15 cellular contexts compared by ENCODE assay signal in the genomic region with DNA sequence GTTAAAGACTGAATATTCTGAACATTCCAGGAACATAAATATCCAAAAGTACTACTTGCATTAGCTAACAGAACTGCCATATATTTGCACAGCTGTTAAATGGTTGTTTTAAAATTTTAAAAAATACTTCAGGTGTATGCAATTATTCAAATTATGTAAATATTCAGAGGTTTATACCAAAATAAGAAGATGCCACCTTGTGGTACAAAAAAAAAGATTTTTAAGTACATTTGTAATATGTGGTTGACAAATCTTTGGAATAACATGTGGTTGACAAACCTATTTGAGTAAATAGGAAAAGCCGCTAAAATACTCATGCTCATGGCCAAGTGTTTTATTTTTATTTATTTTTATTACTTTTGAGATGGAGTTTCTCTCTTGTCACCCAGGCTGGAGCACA.
DNase-seq lines count a peak whose midpoint lies in the region; ATAC-seq and TF ChIP-seq lines count a peak whose summit lies in the region.
"Had no signal": no experiment of that assay in that cellular context is flagged by ENCODE, and none has a peak within 500 bp of the region (broad histone marks: within the 10 kb centered on the region; RNA-seq: fewer than 3 reads in every experiment).

No MANE protein-coding gene starts in this region.

- DNase-seq in GM23248, result peak; percentile 44
- peak; percentile 20 to 37 for DNase-seq in NCI-H2081 (lab: John Stamatoyannopoulos, UW)
- DNase-seq in adipocyte (ENCODE audit: low read depth), result peak; percentile 29
- no peak for DNase-seq in glutamatergic neuron
- no peak for DNase-seq in Right ventricle myocardium superior
- DNase-seq in ascending aorta (ENCODE audit: low spot score in 2 of 2), result no peak
- no peak for DNase-seq in omental fat pad (ENCODE audit: low spot score)
- DNase-seq in NCI-H226, result no peak
- DNase-seq: activated CD4-positive, alpha-beta T cell treated with anti-CD3 and anti-CD28 coated beads for 48 hours; activated naive CD8-positive, alpha-beta T cell treated with anti-CD3 and anti-CD28 coated beads, Interleukin-2, amount 10 ng/mL, durations not matched to agents 7 days and 5 days; activated T-cell treated with anti-CD3 and anti-CD28 coated beads, Interleukin-2, amount 50 U/mL, for 1 hour; GDM1; naive thymus-derived CD8-positive, alpha-beta T cell; T-helper 17 cell had no signal

- no peak overlapping the region for H3K4me3 Mint-ChIP-seq in glutamatergic neuron (ENCODE audit: unreplicated experiment)
- H3K4me3 Mint-ChIP-seq: activated naive CD8-positive, alpha-beta T cell treated with anti-CD3 and anti-CD28 coated beads, Interleukin-2, amount 10 ng/mL, durations not matched to agents 7 days and 5 days; naive thymus-derived CD8-positive, alpha-beta T cell; T-helper 17 cell had no signal

- no peak overlapping the region for H3K27ac Mint-ChIP-seq in glutamatergic neuron (ENCODE audit: unreplicated experiment)
- H3K27ac Mint-ChIP-seq: activated naive CD8-positive, alpha-beta T cell treated with anti-CD3 and anti-CD28 coated beads, Interleukin-2, amount 10 ng/mL, durations not matched to agents 7 days and 5 days; naive thymus-derived CD8-positive, alpha-beta T cell; T-helper 17 cell had no signal

- WGBS in GM23248 (ENCODE audit: low coverage in 1 of 2, low lambda C conversion rate in 2 of 2, missing lambda C conversion rate in 2 of 2), 2 experiments, result 50 to 52% methylated on average over 1 of the region's 1 CpG

- H3F3A ChIP-seq in GM23248 (ENCODE audit: insufficient read depth), result no peaks in the 10 kb centered on the region

- H3K27me3 Mint-ChIP-seq in glutamatergic neuron (ENCODE audit: unreplicated experiment), result no peaks in the 10 kb centered on the region

- H3K4me1 Mint-ChIP-seq in glutamatergic neuron (ENCODE audit: low read depth, unreplicated experiment), result no peaks in the 10 kb centered on the region
- H3K4me1 Mint-ChIP-seq: activated naive CD8-positive, alpha-beta T cell treated with anti-CD3 and anti-CD28 coated beads, Interleukin-2, amount 10 ng/mL, durations not matched to agents 7 days and 5 days; naive thymus-derived CD8-positive, alpha-beta T cell; T-helper 17 cell had no signal

- ATAC-seq in Right ventricle myocardium superior (ENCODE audit: poor library complexity), result no peak
- no peak for ATAC-seq in omental fat pad (ENCODE audit: low FRiP score)
- ATAC-seq: naive thymus-derived CD8-positive, alpha-beta T cell; Panc1; T-helper 17 cell had no signal

- no peak overlapping the region for H2AFZ ChIP-seq in GM23248

- no peaks in the 10 kb centered on the region for H3K9me2 ChIP-seq in GM23248 (ENCODE audit: insufficient read depth)

- H3K27ac ChIP-seq in GM23248 (no peak overlapping the region), ascending aorta (no peak overlapping the region)

- H3K36me3 Mint-ChIP-seq in glutamatergic neuron (ENCODE audit: unreplicated experiment), result no peaks in the 10 kb centered on the region
- H3K36me3 Mint-ChIP-seq: activated naive CD8-positive, alpha-beta T cell treated with anti-CD3 and anti-CD28 coated beads, Interleukin-2, amount 10 ng/mL, durations not matched to agents 7 days and 5 days; naive thymus-derived CD8-positive, alpha-beta T cell had no signal

- TF ChIP-seq CTCF in glutamatergic neuron (IDR thresholded peaks at IDR 0.05; ENCODE audit: partially characterized antibody, unreplicated experiment) (peak; percentile 38), ascending aorta (IDR thresholded peaks at IDR 0.05) (no peak), omental fat pad (IDR thresholded peaks at IDR 0.05) (no peak)

- no peak overlapping the region for H3K9ac ChIP-seq in GM23248
- H3K9ac ChIP-seq in adipocyte (ENCODE audit: low read length), result no peak overlapping the region

- H3K79me2 ChIP-seq in GM23248 (ENCODE audit: insufficient read depth), result no peaks in the 10 kb centered on the region

- no peak overlapping the region for H3K4me3 ChIP-seq in GM23248
- no peak overlapping the region for H3K4me3 ChIP-seq in adipocyte (ENCODE audit: low read length)
- no peak overlapping the region for H3K4me3 ChIP-seq in ascending aorta

- H3K4me1 ChIP-seq in GM23248 (ENCODE audit: insufficient read depth), result no peaks in the 10 kb centered on the region
- H3K4me1 ChIP-seq in adipocyte (ENCODE audit: control insufficient read depth, insufficient read depth, low read length), result no peaks in the 10 kb centered on the region
- no peaks in the 10 kb centered on the region for H3K4me1 ChIP-seq in ascending aorta

- H3K36me3 ChIP-seq in GM23248 (ENCODE audit: low read depth), result no peaks in the 10 kb centered on the region
- no peaks in the 10 kb centered on the region for H3K36me3 ChIP-seq in adipocyte (ENCODE audit: control insufficient read depth, insufficient read depth, low read length, severe bottlenecking)
- no peaks in the 10 kb centered on the region for H3K36me3 ChIP-seq in ascending aorta

- H3K4me2 ChIP-seq in GM23248 (ENCODE audit: unreplicated experiment), result no peak overlapping the region

- H3K27me3 ChIP-seq in GM23248 (replicated peaks; ENCODE audit: insufficient read depth) (no peaks in the 10 kb centered on the region), adipocyte (replicated peaks; ENCODE audit: control insufficient read depth, insufficient read depth, low read length) (no peaks in the 10 kb centered on the region), ascending aorta (no peaks in the 10 kb centered on the region)

- H3K9me3 Mint-ChIP-seq in glutamatergic neuron (ENCODE audit: unreplicated experiment), result no peaks in the 10 kb centered on the region
- H3K9me3 Mint-ChIP-seq: activated naive CD8-positive, alpha-beta T cell treated with anti-CD3 and anti-CD28 coated beads, Interleukin-2, amount 10 ng/mL, durations not matched to agents 7 days and 5 days; naive thymus-derived CD8-positive, alpha-beta T cell had no signal

- no peaks in the 10 kb centered on the region for H4K20me1 ChIP-seq in GM23248 (ENCODE audit: insufficient read depth)

- intact Hi-C loops in Right ventricle myocardium superior (cut with DNase I), result no loop called here
- intact Hi-C loops in ascending aorta (cut with DNase I), result no loop called here

- in situ Hi-C loops in GM23248 (cut with MboI), result no loop called here

- no peaks in the 10 kb centered on the region for H3K9me3 ChIP-seq in GM23248 (ENCODE audit: low read depth)
- no peaks in the 10 kb centered on the region for H3K9me3 ChIP-seq in adipocyte (ENCODE audit: control insufficient read depth, low read length)
- no peaks in the 10 kb centered on the region for H3K9me3 ChIP-seq in ascending aorta

Comparison
In these comparisons a context has a peak if more than half of its experiments do, and no peak if none do; other contexts are left out.
1. DNase-seq: peak in GM23248 (single experiment), NCI-H2081 (2 of 2) and adipocyte (single experiment); none in glutamatergic neuron (single experiment), Right ventricle myocardium superior (single experiment), ascending aorta (0 of 2), omental fat pad (single experiment) and NCI-H226 (single experiment).